Comparison of ENCODE assay signal across 29 cellular contexts in the genomic region with DNA sequence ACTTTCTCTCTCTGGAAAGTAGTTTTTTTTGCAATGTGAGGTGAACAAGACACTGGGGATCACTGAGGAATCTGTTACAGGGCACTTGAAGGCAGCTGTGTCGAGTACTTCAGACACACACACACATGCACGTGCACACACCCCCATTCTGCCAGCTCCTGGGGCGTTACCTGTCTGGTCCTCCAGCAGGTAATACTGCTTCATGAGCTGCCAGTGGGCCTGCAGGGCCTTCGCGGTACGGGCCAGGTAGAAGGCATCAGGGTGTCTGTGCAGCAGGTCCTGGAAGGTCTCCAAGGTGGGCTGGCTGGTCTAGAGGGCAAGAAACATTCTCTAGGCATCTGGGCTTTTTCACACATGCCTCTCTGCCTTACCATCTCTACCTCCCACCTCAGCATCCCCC. TPM values are rescaled to one million over a fixed set of nuclear protein-coding genes. Genes with fewer than 3 reads are reported as not detected.
"Had no signal": no experiment of that assay in that cellular context is flagged by ENCODE, and none has a peak within 500 bp of the region (broad histone marks: within the 10 kb centered on the region; RNA-seq: fewer than 3 reads in every experiment).

No MANE protein-coding gene starts in this region.

- H3K9me3 ChIP-seq: heart right ventricle, left lung, right lobe of liver, thoracic aorta, upper lobe of left lung, vagina had no signal

- DNase-seq: activated B cell treated with CpG ODN at 0.5 μM for 24 hours; activated CD4-positive, alpha-beta T cell treated with anti-CD3 and anti-CD28 coated beads, Interleukin-2, amount 50 U/mL, for 1 hour; activated CD8-positive, alpha-beta memory T cell treated with anti-CD3 and anti-CD28 coated beads, Interleukin-2, amount 50 U/mL, for 4 hours; activated gamma-delta T cell; activated naive CD4-positive, alpha-beta T cell treated with anti-CD3 and anti-CD28 coated beads, Interleukin-2, amount 10 ng/mL, durations not matched to agents 7 days and 5 days; activated naive CD8-positive, alpha-beta T cell treated with anti-CD3 and anti-CD28 coated beads, Interleukin-2, amount 10 ng/mL, durations not matched to agents 7 days and 5 days; activated T-cell treated with anti-CD3 and anti-CD28 coated beads, Interleukin-2, amount 50 U/mL, for 1 hour; brain microvascular endothelial cell; caudate nucleus; cortex of kidney; foreskin fibroblast; heart right ventricle; kidney glomerular epithelial cell; mammary epithelial cell; naive thymus-derived CD4-positive, alpha-beta T cell; nucleus accumbens; right lobe of liver; stimulated activated CD4-positive, alpha-beta T cell treated with anti-CD3 and anti-CD28 coated beads, Interleukin-12 subunit alpha, Interleukin-12 subunit beta, amount 100 ng/mL, for 4 hours; stimulated activated CD4-positive, alpha-beta T cell treated with anti-CD3 and anti-CD28 coated beads, Interleukin-4, amount 100 ng/mL, for 1 hour; stimulated activated naive CD8-positive, alpha-beta T cell treated with anti-CD3 and anti-CD28 coated beads, Interleukin-15, Interleukin-2, amounts not matched to agents 100 U/mL and 50 U/mL, for 24 hours; T-helper 1 cell; upper lobe of left lung had no signal

- H3K4me3 ChIP-seq: heart right ventricle, left lung, right lobe of liver, thoracic aorta, upper lobe of left lung, vagina had no signal

- H3K27ac ChIP-seq: brain microvascular endothelial cell, left lung, right lobe of liver, thoracic aorta, upper lobe of left lung, vagina had no signal

- ATAC-seq: esophagus mucosa; heart right ventricle; left lung; naive thymus-derived CD4-positive, alpha-beta T cell; right lobe of liver; stimulated activated naive CD8-positive, alpha-beta T cell treated with anti-CD3 and anti-CD28 coated beads, Interleukin-15, Interleukin-2, amounts not matched to agents 100 U/mL and 50 U/mL, for 24 hours had no signal

- FAIRE-seq: astrocyte had no signal

- H3K27me3 ChIP-seq: brain microvascular endothelial cell, heart right ventricle, left lung, right lobe of liver, upper lobe of left lung, vagina had no signal

RNA-seq across cellular contexts. Expression of a gene that starts 24.0 kb away (rescaled TPM):
- total RNA-seq: astrocyte, esophagus mucosa, vagina had no signal

RNA-seq across cellular contexts. Expression of a gene that starts 42.6 kb away (rescaled TPM):
- total RNA-seq: skeletal muscle tissue, vagina had no signal
- polyA plus RNA-seq: neural cell had no signal
